Comparison of ENCODE assay signal across 9 cellular contexts in genomic region chr16:54287758-54288591, GRCh38. TPM values are rescaled to one million over a fixed set of nuclear protein-coding genes. Genes with fewer than 3 reads are reported as not detected.
DNase-seq lines count a peak whose midpoint lies in the region; TF ChIP-seq lines count a peak whose summit lies in the region.
"Had no signal": no experiment of that assay in that cellular context is flagged by ENCODE, and none has a peak within 500 bp of the region (broad histone marks: within the 10 kb centered on the region; RNA-seq: fewer than 3 reads in every experiment).

No MANE protein-coding gene starts in this region.

- peaks cover 38% of the 10 kb centered on the region for H3K4me1 Mint-ChIP-seq in neural progenitor cell

- H3K9me3 ChIP-seq in Loucy (ENCODE audit: insufficient read depth, low read depth, low read length): no peaks in the 10 kb centered on the region
- no peaks in the 10 kb centered on the region for H3K9me3 ChIP-seq in esophagus squamous epithelium
- no peaks in the 10 kb centered on the region for H3K9me3 ChIP-seq in neural progenitor cell (ENCODE audit: low read depth)

- H3K9ac ChIP-seq in Loucy (ENCODE audit: low read depth, low read length, poor library complexity, severe bottlenecking) (peak overlapping the region; percentile 81), neural progenitor cell (no peak overlapping the region)

- peaks cover 58% of the 10 kb centered on the region for H3K27me3 Mint-ChIP-seq in neural progenitor cell (ENCODE audit: insufficient read depth, low read depth)

- peaks cover 12% of the 10 kb centered on the region for H3K36me3 Mint-ChIP-seq in neural progenitor cell

- H3K36me3 ChIP-seq in Loucy (ENCODE audit: insufficient read depth, low read length): peaks cover 3% of the 10 kb centered on the region; the same call in 1 of the 2 replicates
- peaks cover 0 to 7% (median 0%) of the 10 kb centered on the region in 3 donors for H3K36me3 ChIP-seq in esophagus squamous epithelium
- no peaks in the 10 kb centered on the region for H3K36me3 ChIP-seq in neural progenitor cell

- H3K79me2 ChIP-seq in Loucy (ENCODE audit: insufficient read depth, low read length) (peaks cover 50% of the 10 kb centered on the region), neural progenitor cell (ENCODE audit: low read depth) (peaks cover 9% of the 10 kb centered on the region)

- peak overlapping the region; percentile 65 for H3K4me2 ChIP-seq in Loucy (ENCODE audit: low read depth, low read length, poor library complexity, severe bottlenecking)
- peak overlapping the region; percentile 98 for H3K4me2 ChIP-seq in neural progenitor cell

- H4K20me1 ChIP-seq in Loucy (ENCODE audit: insufficient read depth, low read length, poor library complexity, severe bottlenecking): peaks cover 12% of the 10 kb centered on the region
- H4K20me1 ChIP-seq in neural progenitor cell (ENCODE audit: low read depth): peaks cover 50% of the 10 kb centered on the region

- H3F3A ChIP-seq in Loucy (ENCODE audit: low read depth) (peaks cover 6% of the 10 kb centered on the region; the same call in 1 of the 2 replicates), neural progenitor cell (ENCODE audit: low read depth) (peaks cover 72% of the 10 kb centered on the region)

- H3K27me3 ChIP-seq in Loucy (ENCODE audit: insufficient read depth, low read length, poor library complexity, severe bottlenecking) (peaks cover 28% of the 10 kb centered on the region), esophagus squamous epithelium (peaks cover 0 to 100% (median 22%) of the 10 kb centered on the region in 4 donors), neural progenitor cell (peaks cover 89% of the 10 kb centered on the region)

- peak overlapping the region; percentile 29 for H3K27ac Mint-ChIP-seq in neural progenitor cell

- H3K4me3 ChIP-seq in AG10803 (ENCODE audit: low read length) (peak overlapping the region; percentile 72), Loucy (ENCODE audit: low read length, poor library complexity, severe bottlenecking) (peak overlapping the region; percentile 85), esophagus squamous epithelium (peak overlapping the region; percentile 63 to 81 (median 73)), neural progenitor cell (peak overlapping the region; percentile 55)

- intact Hi-C loops in esophagus squamous epithelium (cut with DNase I): loop anchor here (5.0 kb wide), 1 partner anchor 644 kb away; the partner anchor contains the start of gene IRX5

- WGBS in esophagus squamous epithelium, 2 donors: 38 to 49% methylated on average over 10 to 30 of the region's 48 CpGs

- peaks cover 21% of the 10 kb centered on the region for H3K4me1 ChIP-seq in Loucy (ENCODE audit: insufficient read depth, low read length, poor library complexity, severe bottlenecking)
- peaks cover 15 to 74% (median 24%) of the 10 kb centered on the region in 3 donors for H3K4me1 ChIP-seq in esophagus squamous epithelium
- H3K4me1 ChIP-seq in neural progenitor cell: peaks cover 46% of the 10 kb centered on the region

- DNase-seq in AG10803 (ENCODE audit: low read depth) (no peak), esophagus squamous epithelium (lab: John Stamatoyannopoulos, UW) (no peak), neural progenitor cell (ENCODE audit: low spot score) (peak; percentile 57), NCI-H2171 (lab: John Stamatoyannopoulos, UW) (no peak), HuH-7.5 (ENCODE audit: low spot score) (no peak), OCI-M2 (lab: John Stamatoyannopoulos, UW; ENCODE audit: unreplicated experiment) (no peak)
- DNase-seq in activated naive CD4-positive, alpha-beta T cell treated with Interleukin-2 at 50 U/mL for 16 hours: no peak
- DNase-seq: DMS79 treated with DMSO at 0.1 percent for 48 hours had no signal

- H3K9me2 ChIP-seq in Loucy (replicated peaks; ENCODE audit: low read depth, low read length): no peaks in the 10 kb centered on the region

- H3K27ac ChIP-seq in esophagus squamous epithelium (peak overlapping the region; percentile 90 to 97 (median 94)), neural progenitor cell (no peak overlapping the region)

- H3K4me3 Mint-ChIP-seq in neural progenitor cell: peak overlapping the region; percentile 89

- H2AFZ ChIP-seq in Loucy (ENCODE audit: low read length) (no peak overlapping the region), neural progenitor cell (replicated peaks) (peak overlapping the region; percentile 80)

- no peak for TF ChIP-seq CTCF in AG10803 (conservative IDR thresholded peaks at IDR 0.05; ENCODE audit: low read length)
- no peak for TF ChIP-seq CTCF in Loucy (conservative IDR thresholded peaks at IDR 0.05; ENCODE audit: low read length)
- TF ChIP-seq CTCF in esophagus squamous epithelium (IDR thresholded peaks at IDR 0.05): no peak
- no peak for TF ChIP-seq CTCF in neural progenitor cell (IDR thresholded peaks at IDR 0.05)

- no peak for TF ChIP-seq POLR2A in esophagus squamous epithelium (IDR thresholded peaks at IDR 0.05)

- H3K9me3 Mint-ChIP-seq in neural progenitor cell: no peaks in the 10 kb centered on the region

RNA-seq across cellular contexts. Expression of gene IRX3, which starts 1.4 kb away (rescaled TPM):
- total RNA-seq in esophagus squamous epithelium: 10 to 100 TPM; 18.1 to 27.4 (median 26.4) TPM
- 4.6 and 9.1 TPM in 2 replicates for total RNA-seq in neural progenitor cell (ENCODE audit: low replicate concordance)
